ENCODE assay signal across 1 cellular context in genomic region chr6:44404715-44405099, GRCh38.
TF ChIP-seq lines count a peak whose summit lies in the region.

No MANE protein-coding gene starts in this region.

TF ChIP-seq in HepG2, 621 proteins besides CTCF, POLR2A, EP300 and RAD21:
- TF ChIP-seq ZNF644 (CRISPR knock-in tag; IDR thresholded peaks at IDR 0.05; ENCODE audit: low read depth) (peak; percentile 51; the same call in 1 of the 2 replicates), ZNF160 (CRISPR knock-in tag; IDR thresholded peaks at IDR 0.05) (no peak), ZNF883 (CRISPR knock-in tag; IDR thresholded peaks at IDR 0.05; ENCODE audit: not compliant biosample characterization) (no peak), ARID5B (CRISPR knock-in tag; IDR thresholded peaks at IDR 0.05) (0 out of 2 replicates have a peak, but pooled peaks have one; percentile 17), FOSL2 (CRISPR knock-in tag; IDR thresholded peaks at IDR 0.05) (peak; percentile 87), HOMEZ (CRISPR knock-in tag; IDR thresholded peaks at IDR 0.05; ENCODE audit: low read depth) (0 out of 2 replicates have a peak, but pooled peaks have one; percentile 31), PCBP1 (IDR thresholded peaks at IDR 0.05; ENCODE audit: borderline replicate concordance, low read depth, low read length) (no peak), AHDC1 (CRISPR knock-in tag; IDR thresholded peaks at IDR 0.05; ENCODE audit: borderline replicate concordance) (peak; percentile 44; the same call in 1 of the 2 replicates), NFE2L2 (IDR thresholded peaks at IDR 0.05; ENCODE audit: low read length) (peak; percentile 72)
